23 cellular contexts compared by ENCODE assay signal in the genomic region with DNA sequence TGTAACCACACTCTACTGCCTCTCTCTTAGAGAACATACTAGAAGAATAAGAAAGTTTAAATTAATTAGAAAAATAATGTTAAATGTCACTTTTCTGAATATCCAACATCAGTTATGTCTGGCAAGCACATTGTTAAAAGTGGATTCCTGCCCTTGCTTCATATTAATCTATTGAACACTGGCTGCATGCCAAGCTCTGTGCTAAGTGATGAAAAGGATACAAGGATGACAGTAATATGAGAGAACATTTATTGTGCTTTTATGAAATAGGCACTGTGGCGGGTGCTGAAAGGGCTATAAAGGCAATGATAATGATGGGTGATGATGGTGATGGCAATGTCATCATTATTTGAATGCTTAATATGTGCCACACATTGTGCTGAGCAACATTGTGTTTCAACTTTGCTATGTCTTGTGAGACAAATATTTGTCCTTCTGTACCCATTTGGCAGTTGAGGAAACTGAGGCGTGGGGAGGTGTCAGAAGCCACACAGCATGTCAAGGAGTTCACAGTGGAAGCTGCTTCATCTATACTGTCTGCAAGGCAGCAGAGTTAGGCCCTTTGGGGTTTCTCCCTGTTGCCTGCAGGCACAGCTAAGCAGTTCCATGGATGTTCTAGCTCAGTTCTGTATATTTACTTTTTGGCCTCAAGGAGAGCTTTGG.
DNase-seq lines count a peak whose midpoint lies in the region; ATAC-seq, FAIRE-seq and TF ChIP-seq lines count a peak whose summit lies in the region.
"Had no signal": no experiment of that assay in that cellular context is flagged by ENCODE, and none has a peak within 500 bp of the region (broad histone marks: within the 10 kb centered on the region; RNA-seq: fewer than 3 reads in every experiment).

No MANE protein-coding gene starts in this region.

- H3K27ac ChIP-seq in DOHH2 (ENCODE audit: low read depth, low read length): peak overlapping the region; percentile 97
- H3K27ac ChIP-seq: GM23248, heart right ventricle, left lung, PC-9, SJCRH30 had no signal

- H3K9me3 ChIP-seq in DOHH2 (ENCODE audit: control insufficient read depth, insufficient read depth, low read length): no peaks in the 10 kb centered on the region
- H3K9me3 ChIP-seq: heart right ventricle, left lung, SJCRH30 had no signal

- DNase-seq in NCI-H146 (lab: John Stamatoyannopoulos, UW) (peak; percentile 15), NCI-H748 treated with DMSO at 0.1 percent for 48 hours (lab: John Stamatoyannopoulos, UW) (peak; percentile 13), fibroblast of pulmonary artery (ENCODE audit: low read depth) (peak; percentile 18), D721Med (ENCODE audit: insufficient read length, low spot score) (no peak), Right ventricle myocardium superior (no peak)
- DNase-seq: activated CD4-positive, alpha-beta T cell treated with anti-CD3 and anti-CD28 coated beads for 48 hours; activated naive CD4-positive, alpha-beta T cell treated with anti-CD3 and anti-CD28 coated beads for 36 hours; activated T-cell treated with anti-CD3 and anti-CD28 coated beads, Interleukin-2, amount 50 U/mL, for 72 hours; CD4-positive, alpha-beta T cell; DND-41; GM23248; heart right ventricle; left lung; natural killer cell; NCI-H1694 treated with DMSO at 0.1 percent for 48 hours; NCI-H82; PC-9; SJCRH30; stimulated activated naive CD4-positive, alpha-beta T cell had no signal

- FAIRE-seq in D721Med (lab: Jason Lieb, UNC): no peak
- FAIRE-seq: endothelial cell of umbilical vein had no signal

- no peaks in the 10 kb centered on the region for H3K9me2 ChIP-seq in DOHH2 (replicated peaks; ENCODE audit: control insufficient read depth, low read length)

- peaks cover 78% of the 10 kb centered on the region for H3K4me1 ChIP-seq in DOHH2 (ENCODE audit: control insufficient read depth, low read length)
- H3K4me1 ChIP-seq: heart right ventricle, left lung, SJCRH30 had no signal

- peaks cover 33% of the 10 kb centered on the region for H3F3A ChIP-seq in DOHH2 (ENCODE audit: control insufficient read depth, insufficient read depth)

- H3K4me2 ChIP-seq in DOHH2 (ENCODE audit: low read length): peak overlapping the region; percentile 68
- H3K4me2 ChIP-seq: PC-9, smooth muscle cell had no signal

- peaks cover 5% of the 10 kb centered on the region; the same call in 1 of the 2 replicates for H3K36me3 ChIP-seq in DOHH2 (ENCODE audit: control insufficient read depth, low read length)
- H3K36me3 ChIP-seq: heart right ventricle, left lung, SJCRH30 had no signal

- H3K4me3 ChIP-seq in DOHH2 (ENCODE audit: low read length) (peak overlapping the region; percentile 23), fibroblast of pulmonary artery (replicated peaks; ENCODE audit: low read depth, low read length) (no peak overlapping the region)
- H3K4me3 ChIP-seq: GM23248, heart right ventricle, left lung, PC-9, SJCRH30, smooth muscle cell had no signal

- intact Hi-C loops in Right ventricle myocardium superior (cut with DNase I): no loop called here

- peaks cover 11% of the 10 kb centered on the region for H3K79me2 ChIP-seq in DOHH2 (ENCODE audit: control insufficient read depth, low read length)

- no peaks in the 10 kb centered on the region for H3K27me3 ChIP-seq in DOHH2 (ENCODE audit: control insufficient read depth, low read length)
- H3K27me3 ChIP-seq: heart right ventricle, left lung, SJCRH30 had no signal

- no peaks in the 10 kb centered on the region for H4K20me1 ChIP-seq in DOHH2 (ENCODE audit: control insufficient read depth, insufficient read depth, low read depth, low read length)

- TF ChIP-seq CTCF in DOHH2 (IDR thresholded peaks at IDR 0.05; ENCODE audit: low read depth, low read length, poor library complexity, severe bottlenecking) (no peak), fibroblast of pulmonary artery (IDR thresholded peaks at IDR 0.05; ENCODE audit: low read length, missing control alignments) (no peak), D721Med (IDR thresholded peaks at IDR 0.05; ENCODE audit: insufficient read depth, missing control alignments) (no peak)

- ATAC-seq in Right ventricle myocardium superior (ENCODE audit: poor library complexity) (no peak), HG03442 (IDR thresholded peaks at IDR 0.05; ENCODE audit: unreplicated experiment) (no peak)
- ATAC-seq: activated T-cell treated with anti-CD3 and anti-CD28 coated beads, Interleukin-2, amount 50 U/mL, for 72 hours; heart right ventricle; left lung; natural killer cell had no signal

Comparison
In these comparisons a context has a peak if more than half of its experiments do, and no peak if none do; other contexts are left out.
1. DNase-seq: peak in NCI-H146 (single experiment), NCI-H748 treated with DMSO at 0.1 percent for 48 hours (single experiment) and fibroblast of pulmonary artery (single experiment); none in D721Med (single experiment) and Right ventricle myocardium superior (single experiment).